In genomic region chr22:35519306-35520000, GRCh38 we compare ENCODE assay signal across 31 cellular contexts.
"Had no signal": no experiment of that assay in that cellular context is flagged by ENCODE, and none has a peak within 500 bp of the region (broad histone marks: within the 10 kb centered on the region; RNA-seq: fewer than 3 reads in every experiment).

No MANE protein-coding gene starts in this region.

- H3K27me3 ChIP-seq: Peyer's patch had no signal

- H3K36me3 ChIP-seq: MG63, Peyer's patch, SJSA1 had no signal

- DNase-seq: Kasumi-1, KG1, MG63, NCI-H1048, NCI-H1092 treated with DMSO at 0.1 percent for 48 hours, NCI-H1105 treated with DMSO at 0.1 percent for 48 hours, NCI-H1417, NCI-H1436, NCI-H146, NCI-H1694, NCI-H187, NCI-H1930, NCI-H2029 treated with DMSO at 0.1 percent for 48 hours, NCI-H2081 treated with DMSO at 0.1 percent for 48 hours, NCI-H2107, NCI-H2171, NCI-H226, NCI-H446 treated with DMSO at 0.1 percent for 48 hours, NCI-H510A, NCI-H524 treated with DMSO at 0.1 percent for 48 hours, NCI-H526 treated with DMSO at 0.1 percent for 48 hours, NCI-H774, PC-3, Right ventricle myocardium superior, RPMI8226, SHP77 treated with DMSO at 0.1 percent for 48 hours, SK-N-SH, SW 1271 had no signal

- H3K9me3 ChIP-seq: MG63, Peyer's patch, SJSA1, SK-N-SH had no signal

- H3K27ac ChIP-seq: SJSA1 had no signal

- H3K4me3 ChIP-seq: K562, MG63, Peyer's patch, SJSA1 had no signal
